ENCODE assay signal across 24 cellular contexts in genomic region chr16:78673157-78673556, GRCh38.
DNase-seq lines count a peak whose midpoint lies in the region; ATAC-seq, FAIRE-seq and TF ChIP-seq lines count a peak whose summit lies in the region.
"Had no signal": no experiment of that assay in that cellular context is flagged by ENCODE, and none has a peak within 500 bp of the region (broad histone marks: within the 10 kb centered on the region; RNA-seq: fewer than 3 reads in every experiment).

No MANE protein-coding gene starts in this region.

- peaks cover 9% of the 10 kb centered on the region for H3K4me1 ChIP-seq in cardiac muscle cell (ENCODE audit: low read depth)
- H3K4me1 ChIP-seq in left ventricle myocardium inferior = peaks cover 24% of the 10 kb centered on the region
- no peaks in the 10 kb centered on the region for H3K4me1 ChIP-seq in uterus
- H3K4me1 ChIP-seq in small intestine (ENCODE audit: control insufficient read depth in 2 of 2, insufficient read depth in 1 of 2, low read depth in 1 of 2, low read length in 1 of 2) = no peaks in the 10 kb centered on the region
- H3K4me1 ChIP-seq: BLaER1 had no signal

- intact Hi-C loops in left ventricle myocardium inferior (cut with micrococcal nuclease) = no loop called here
- intact Hi-C loops in sciatic nerve (cut with DNase I) = no loop called here
- intact Hi-C loops in uterus (cut with DNase I; ENCODE audit: low total_unique reads) = no loop called here

- H3K27ac ChIP-seq in cardiac muscle cell = peak overlapping the region; percentile 9
- no peak overlapping the region for H3K27ac ChIP-seq in left ventricle myocardium inferior (replicated peaks)
- peak overlapping the region; percentile 65 to 72 for H3K27ac ChIP-seq in uterus
- no peak overlapping the region for H3K27ac ChIP-seq in small intestine (ENCODE audit: low read depth in 1 of 2, low read length in 1 of 2)
- H3K27ac ChIP-seq: 22Rv1, BLaER1, C4-2B had no signal

- no peak overlapping the region for H3K4me3 ChIP-seq in cardiac muscle cell
- H3K4me3 ChIP-seq in left ventricle myocardium inferior = no peak overlapping the region
- no peak overlapping the region for H3K4me3 ChIP-seq in uterus
- H3K4me3 ChIP-seq in small intestine (ENCODE audit: low read depth in 1 of 2, low read length in 2 of 2) = no peak overlapping the region
- H3K4me3 ChIP-seq: BLaER1 had no signal

- H3K27me3 ChIP-seq in cardiac muscle cell (no peaks in the 10 kb centered on the region), left ventricle myocardium inferior (ENCODE audit: low read depth) (no peaks in the 10 kb centered on the region), uterus (no peaks in the 10 kb centered on the region), small intestine (ENCODE audit: control insufficient read depth in 2 of 2, insufficient read depth in 2 of 2, low read length in 2 of 2) (no peaks in the 10 kb centered on the region)
- H3K27me3 ChIP-seq: BLaER1 had no signal

- no peaks in the 10 kb centered on the region for H3K4me1 Mint-ChIP-seq in WTC11
- H3K4me1 Mint-ChIP-seq: B cell had no signal

- TF ChIP-seq CTCF in cardiac muscle cell (IDR thresholded peaks at IDR 0.05; ENCODE audit: low read depth, low read length) = no peak
- no peak for TF ChIP-seq CTCF in left ventricle myocardium inferior (IDR thresholded peaks at IDR 0.05; ENCODE audit: borderline replicate concordance)
- no peak for TF ChIP-seq CTCF in uterus (IDR thresholded peaks at IDR 0.05)
- no peak for TF ChIP-seq CTCF in WTC11 (IDR thresholded peaks at IDR 0.05)

- H3K36me3 ChIP-seq in cardiac muscle cell = no peaks in the 10 kb centered on the region
- no peaks in the 10 kb centered on the region for H3K36me3 ChIP-seq in left ventricle myocardium inferior
- no peaks in the 10 kb centered on the region for H3K36me3 ChIP-seq in uterus
- no peaks in the 10 kb centered on the region for H3K36me3 ChIP-seq in small intestine (ENCODE audit: control insufficient read depth in 2 of 2, insufficient read depth in 2 of 2, low read length in 2 of 2)
- H3K36me3 ChIP-seq: BLaER1 had no signal

- POLR2A ChIA-PET in WTC11 (lab: Charles Lee) = no interaction called here

- no peak for FAIRE-seq in small intestine (lab: Jason Lieb, UNC)
- FAIRE-seq: A204.1, GM12891, H54 had no signal

- H3K9me3 Mint-ChIP-seq in WTC11 = peaks cover 3% of the 10 kb centered on the region; the same call in 1 of the 2 replicates
- H3K9me3 Mint-ChIP-seq: CD4-positive, CD25-positive, alpha-beta regulatory T cell; CD8-positive, alpha-beta T cell had no signal

- no peaks in the 10 kb centered on the region for H3K36me3 Mint-ChIP-seq in WTC11
- H3K36me3 Mint-ChIP-seq: CD4-positive, CD25-positive, alpha-beta regulatory T cell; CD8-positive, alpha-beta T cell had no signal

- H3K4me3 Mint-ChIP-seq in WTC11 = no peak overlapping the region
- H3K4me3 Mint-ChIP-seq: B cell; CD4-positive, CD25-positive, alpha-beta regulatory T cell; CD8-positive, alpha-beta T cell had no signal

- CTCF ChIA-PET in WTC11 (lab: Charles Lee) = no interaction called here

- H3K9me3 ChIP-seq in cardiac muscle cell (ENCODE audit: low read depth) (no peaks in the 10 kb centered on the region), left ventricle myocardium inferior (replicated peaks) (no peaks in the 10 kb centered on the region), uterus (no peaks in the 10 kb centered on the region), small intestine (ENCODE audit: control insufficient read depth, low read depth) (no peaks in the 10 kb centered on the region)
- H3K9me3 ChIP-seq: BLaER1, Caco-2 had no signal

- ATAC-seq in sciatic nerve (peak; percentile 55), HG02852 (IDR thresholded peaks at IDR 0.05; ENCODE audit: unreplicated experiment) (no peak), WTC11 (no peak)
- ATAC-seq: CD8-positive, alpha-beta T cell had no signal

- DNase-seq in cardiac muscle cell (ENCODE audit: low read depth in 1 of 2, low spot score in 1 of 2) = no peak
- DNase-seq in left ventricle myocardium inferior = no peak
- no peak for DNase-seq in sciatic nerve (ENCODE audit: low spot score)
- no peak for DNase-seq in uterus
- no peak for DNase-seq in small intestine
- DNase-seq in WTC11 (ENCODE audit: low spot score) = no peak
- no peak for DNase-seq in GDM1 (lab: John Stamatoyannopoulos, UW)
- DNase-seq: Caco-2; CD4-positive, CD25-positive, alpha-beta regulatory T cell; CD8-positive, alpha-beta T cell; DMS 273 treated with DMSO at 0.1 percent for 48 hours; DMS79; EL; GF-D8; GOT3; HCEC 1CT had no signal

- 82 to 94% (median 93%) methylated on average over 6 of the region's 6 CpGs for whole genome bisulfite sequencing in small intestine, 3 donors

- H3K27ac Mint-ChIP-seq in WTC11 = no peak overlapping the region
- H3K27ac Mint-ChIP-seq: B cell; CD4-positive, CD25-positive, alpha-beta regulatory T cell; CD8-positive, alpha-beta T cell had no signal

- no peaks in the 10 kb centered on the region for H3K27me3 Mint-ChIP-seq in WTC11 (ENCODE audit: low read depth)
- H3K27me3 Mint-ChIP-seq: B cell; CD4-positive, CD25-positive, alpha-beta regulatory T cell had no signal

- TF ChIP-seq POLR2A in uterus (IDR thresholded peaks at IDR 0.05) = no peak

TF ChIP-seq in WTC11, 78 proteins besides CTCF, POLR2A, EP300 and RAD21 (continues in another document):
- TF ChIP-seq MLX (CRISPR knock-in tag; IDR thresholded peaks at IDR 0.05) (no peak), ZBTB21 (CRISPR knock-in tag; IDR thresholded peaks at IDR 0.05; ENCODE audit: borderline replicate concordance) (no peak), FOXK1 (CRISPR knock-in tag; IDR thresholded peaks at IDR 0.05) (no peak), PRDM15 (CRISPR knock-in tag; IDR thresholded peaks at IDR 0.05) (no peak), ZBTB43 (CRISPR knock-in tag; IDR thresholded peaks at IDR 0.05) (no peak), NR2C2 (CRISPR knock-in tag; IDR thresholded peaks at IDR 0.05) (no peak), HMGA2 (CRISPR knock-in tag; IDR thresholded peaks at IDR 0.05) (no peak), EMX1 (CRISPR knock-in tag; IDR thresholded peaks at IDR 0.05) (no peak), ZSCAN18 (CRISPR knock-in tag; IDR thresholded peaks at IDR 0.05) (no peak), ZNF671 (CRISPR knock-in tag; IDR thresholded peaks at IDR 0.05) (no peak)

Comparison
In these comparisons a context has a peak if more than half of its experiments do, and no peak if none do; other contexts are left out.
1. H3K27ac ChIP-seq: peak in cardiac muscle cell (single experiment) and uterus (2 of 2); none in left ventricle myocardium inferior (single experiment) and small intestine (0 of 2).